In genomic region chr19:4910594-4911273, GRCh38 we compare ENCODE assay signal across 8 cellular contexts. TPM values are rescaled to one million over a fixed set of nuclear protein-coding genes. Genes with fewer than 3 reads are reported as not detected.
A peak's percentile ranks its signal among the peaks of the same experiment; 100 is the strongest.
DNase-seq lines count a peak whose midpoint lies in the region; ATAC-seq, FAIRE-seq and TF ChIP-seq lines count a peak whose summit lies in the region.

No MANE protein-coding gene starts in this region.

- peaks cover 2% of the 10 kb centered on the region for H3K9me3 ChIP-seq in trophoblast cell (ENCODE audit: insufficient read depth, low read depth, low read length)

- no peak overlapping the region for H4K8ac ChIP-seq in trophoblast cell (ENCODE audit: low read depth, low read length)

- peak overlapping the region; percentile 58 for H3K18ac ChIP-seq in trophoblast cell (ENCODE audit: low read length)

- peak overlapping the region; percentile 24 for H2AK5ac ChIP-seq in trophoblast cell (ENCODE audit: low read length)

- peak overlapping the region; percentile 41 for H3K9ac ChIP-seq in trophoblast cell (ENCODE audit: low read length)

- H2BK12ac ChIP-seq in trophoblast cell (ENCODE audit: low read length), result peak overlapping the region; percentile 29

- peak overlapping the region; percentile 81 for H3K4me2 ChIP-seq in trophoblast cell (ENCODE audit: low read length)

- no peak for FAIRE-seq in D721Med (lab: Jason Lieb, UNC)

- H3K23ac ChIP-seq in trophoblast cell (ENCODE audit: low read length), result no peak overlapping the region

- no peak for ATAC-seq in GM21447 (IDR thresholded peaks at IDR 0.05; ENCODE audit: unreplicated experiment)

- peaks cover 7% of the 10 kb centered on the region for H3K79me1 ChIP-seq in trophoblast cell (ENCODE audit: low read length)

- peaks cover 21 to 23% of the 10 kb centered on the region in 2 experiments for H3K4me1 ChIP-seq in trophoblast cell (ENCODE audit: control insufficient read depth in 1 of 2, insufficient read depth in 2 of 2, low read length in 2 of 2)

- no peak overlapping the region for H2BK120ac ChIP-seq in trophoblast cell (ENCODE audit: insufficient read depth, low read length, poor library complexity)

- TF ChIP-seq CTCF in D721Med (IDR thresholded peaks at IDR 0.05; ENCODE audit: insufficient read depth, missing control alignments), result no peak
- TF ChIP-seq CTCF in VCaP (conservative IDR thresholded peaks at IDR 0.05), result no peak
- TF ChIP-seq CTCF in fibroblast of the aortic adventitia (IDR thresholded peaks at IDR 0.05; ENCODE audit: insufficient read depth, low read length), result no peak

- DNase-seq in D721Med (ENCODE audit: insufficient read length, low spot score) (peak; percentile 6), HT1080 (ENCODE audit: low read depth) (peak; percentile 43), fibroblast of the aortic adventitia (ENCODE audit: low read depth) (peak; percentile 57), trophoblast cell (no peak), activated gamma-delta T cell (lab: John Stamatoyannopoulos, UW) (no peak), NCI-H446 (lab: John Stamatoyannopoulos, UW) (no peak)

- peak overlapping the region; percentile 30 for H3K4ac ChIP-seq in trophoblast cell (ENCODE audit: low read depth, low read length)

- H3K36me3 ChIP-seq in trophoblast cell (ENCODE audit: control insufficient read depth in 1 of 2, insufficient read depth in 2 of 2, low read length in 2 of 2), result peaks cover 14 to 16% of the 10 kb centered on the region in 2 experiments

- H3K14ac ChIP-seq in trophoblast cell (ENCODE audit: low read length), result no peak overlapping the region

- H3K4me3 ChIP-seq in fibroblast of the aortic adventitia (ENCODE audit: low read depth, low read length) (peak overlapping the region; percentile 76), trophoblast cell (ENCODE audit: low read depth, low read length) (peak overlapping the region; percentile 94)

- no peak overlapping the region for H2AFZ ChIP-seq in trophoblast cell (ENCODE audit: insufficient read depth, low read length, poor library complexity)

- peak overlapping the region; percentile 41 for H4K91ac ChIP-seq in trophoblast cell (ENCODE audit: low read depth, low read length)

- peak overlapping the region; percentile 55 for H3K27ac ChIP-seq in VCaP
- no peak overlapping the region for H3K27ac ChIP-seq in trophoblast cell (ENCODE audit: low read depth, low read length)

- no peak overlapping the region for H4K12ac ChIP-seq in trophoblast cell (ENCODE audit: low read depth, low read length)

- no peak overlapping the region for H2BK5ac ChIP-seq in trophoblast cell (ENCODE audit: low read depth, low read length, poor library complexity)

- no CpG with 5 or more reads among the region's 23 CpGs for WGBS in trophoblast cell (ENCODE audit: extremely low coverage, insufficient coverage, insufficient read length)

- H3K27me3 ChIP-seq in trophoblast cell (ENCODE audit: insufficient read depth, low read length), result no peaks in the 10 kb centered on the region

- H3K79me2 ChIP-seq in trophoblast cell (ENCODE audit: control insufficient read depth, insufficient read depth, low read length, poor library complexity), result peaks cover 4% of the 10 kb centered on the region

RNA-seq across cellular contexts. Expression of gene UHRF1, which starts 1.4 kb away (rescaled TPM):
- total RNA-seq in HT1080 (2014; rRNA removed; shearing (Covaris generic)), result 30.1 and 40.7 TPM in 2 replicates
- 42.8 and 47.6 TPM in 2 replicates for polyA plus RNA-seq in HT1080 (2015; cell fraction: cytosol; rRNA removed)
- polyA plus RNA-seq in HT1080 (2015; cell fraction: nucleus; rRNA removed), result 70.4 and 78.7 TPM in 2 replicates
- 2.3 and 61.8 TPM in 2 replicates for total RNA-seq in fibroblast of the aortic adventitia (ENCODE audit: low replicate concordance)
- polyA plus RNA-seq in trophoblast cell (2013), result 15.1 and 16.0 TPM in 2 replicates

RNA-seq across cellular contexts. Expression of gene ARRDC5, which starts 8.0 kb away (rescaled TPM):
- not detected in 2 replicates for total RNA-seq in HT1080 (2014; rRNA removed; shearing (Covaris generic))
- not detected in 2 replicates for polyA plus RNA-seq in HT1080 (2015; cell fraction: cytosol; rRNA removed)
- not detected in 2 replicates for polyA plus RNA-seq in HT1080 (2015; cell fraction: nucleus; rRNA removed)
- not detected in 2 replicates for total RNA-seq in fibroblast of the aortic adventitia (ENCODE audit: low replicate concordance)
- polyA plus RNA-seq in trophoblast cell (2013), result not detected in 2 replicates

RNA-seq across cellular contexts. Expression of gene PLIN3, which starts 43.3 kb away (rescaled TPM):
- 65.7 and 75.6 TPM in 2 replicates for total RNA-seq in HT1080 (2014; rRNA removed; shearing (Covaris generic))
- polyA plus RNA-seq in HT1080 (2015; cell fraction: cytosol; rRNA removed), result 116 and 123 TPM in 2 replicates
- 85.8 and 102 TPM in 2 replicates for polyA plus RNA-seq in HT1080 (2015; cell fraction: nucleus; rRNA removed)
- 88.1 and 227 TPM in 2 replicates for total RNA-seq in fibroblast of the aortic adventitia (ENCODE audit: low replicate concordance)
- 45.5 and 47.5 TPM in 2 replicates for polyA plus RNA-seq in trophoblast cell (2013)

RNA-seq across cellular contexts. Expression of gene KDM4B, which starts 58.2 kb away (rescaled TPM):
- 2.3 and 3.1 TPM in 2 replicates for total RNA-seq in HT1080 (2014; rRNA removed; shearing (Covaris generic))
- polyA plus RNA-seq in HT1080 (2015; cell fraction: cytosol; rRNA removed), result 12.7 and 15.1 TPM in 2 replicates
- polyA plus RNA-seq in HT1080 (2015; cell fraction: nucleus; rRNA removed), result 25.0 and 26.8 TPM in 2 replicates
- 13.5 and 17.3 TPM in 2 replicates for total RNA-seq in fibroblast of the aortic adventitia (ENCODE audit: low replicate concordance)
- polyA plus RNA-seq in trophoblast cell (2013), result 37.1 and 37.3 TPM in 2 replicates

Comparison
In these comparisons a context has a peak if more than half of its experiments do, and no peak if none do; other contexts are left out.
1. DNase-seq: peak in D721Med (single experiment), HT1080 (single experiment) and fibroblast of the aortic adventitia (single experiment); none in trophoblast cell (0 of 2), activated gamma-delta T cell (single experiment) and NCI-H446 (0 of 2).